In the genomic region with DNA sequence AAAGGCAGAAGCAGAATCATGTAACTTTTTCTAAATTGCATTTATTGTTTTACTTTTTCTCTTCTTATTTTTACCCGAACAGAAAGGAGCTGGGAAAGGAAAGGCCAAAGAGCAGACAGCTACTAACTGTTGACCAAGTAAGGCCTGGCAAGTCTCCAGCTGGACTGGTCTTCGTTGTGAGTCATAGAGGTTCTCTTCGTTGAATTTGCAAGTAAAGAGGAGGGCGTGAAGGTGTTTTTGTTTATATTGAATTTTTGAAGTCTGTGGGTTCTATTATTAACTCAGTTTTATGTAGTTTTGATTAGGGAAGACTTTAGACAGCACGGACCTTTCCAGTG, we compare ENCODE assay signal across 12 cellular contexts.
DNase-seq lines count a peak whose midpoint lies in the region; ATAC-seq, FAIRE-seq and TF ChIP-seq lines count a peak whose summit lies in the region.
"Had no signal": no experiment of that assay in that cellular context is flagged by ENCODE, and none has a peak within 500 bp of the region (broad histone marks: within the 10 kb centered on the region; RNA-seq: fewer than 3 reads in every experiment).

No MANE protein-coding gene starts in this region.

- no peak overlapping the region for H3K4me3 ChIP-seq in skeletal muscle cell (ENCODE audit: low read depth, low read length)
- H3K4me3 ChIP-seq: dorsolateral prefrontal cortex had no signal

- TF ChIP-seq POLR2A in H54 (IDR thresholded peaks at IDR 0.05; ENCODE audit: low read depth, low read length): no peak

- CTCF ChIA-PET in RWPE1 (lab: Yijun Ruan, JAX): interaction anchor here (0.7 kb wide), 1 partner anchor 861 kb away, joined by 3 read pairs; no protein-coding TSS in a partner anchor

- no peak for FAIRE-seq in H54 (lab: Jason Lieb, UNC)

- peak; percentile 4 for DNase-seq in H54 (ENCODE audit: insufficient read length, low spot score)
- peak; percentile 23 for DNase-seq in RWPE1 (ENCODE audit: low spot score)
- DNase-seq in glomerular visceral epithelial cell (ENCODE audit: extremely low spot score): peak; percentile 8
- DNase-seq in skeletal muscle cell (ENCODE audit: low read depth): peak; percentile 4
- DNase-seq in G401 (ENCODE audit: low spot score): no peak
- no peak for DNase-seq in KG1 (lab: John Stamatoyannopoulos, UW)
- no peak for DNase-seq in NCI-H2171 treated with DMSO at 0.1 percent for 48 hours (lab: John Stamatoyannopoulos, UW)
- DNase-seq: activated T-cell treated with anti-CD3 and anti-CD28 coated beads, Interleukin-2, amount 50 U/mL, for 72 hours; CD4-positive, alpha-beta T cell; naive B cell had no signal

- no peak for ATAC-seq in HG02973 (IDR thresholded peaks at IDR 0.05; ENCODE audit: unreplicated experiment)
- ATAC-seq: activated T-cell treated with anti-CD3 and anti-CD28 coated beads, Interleukin-2, amount 50 U/mL, for 72 hours had no signal

- TF ChIP-seq CTCF in RWPE1 (conservative IDR thresholded peaks at IDR 0.05; ENCODE audit: low read depth): no peak

- in situ Hi-C loops in G401 (cut with HindIII; ENCODE audit: low sequenced_read_pairs): no loop called here

- H3K27ac ChIP-seq in RWPE1: no peak overlapping the region
- H3K27ac ChIP-seq: dorsolateral prefrontal cortex had no signal

- POLR2A ChIA-PET in RWPE1 (lab: Yijun Ruan, JAX; ENCODE audit: low non-redundant PET): no interaction called here

Comparison
In these comparisons a context has a peak if more than half of its experiments do, and no peak if none do; other contexts are left out.
1. DNase-seq: peak in H54 (single experiment), RWPE1 (single experiment), glomerular visceral epithelial cell (single experiment) and skeletal muscle cell (single experiment); none in G401 (single experiment), KG1 (single experiment) and NCI-H2171 treated with DMSO at 0.1 percent for 48 hours (single experiment).